Comparison of ENCODE assay signal across 12 cellular contexts in genomic region chr12:51482808-51483532, GRCh38.
DNase-seq lines count a peak whose midpoint lies in the region; TF ChIP-seq lines count a peak whose summit lies in the region.
"Had no signal": no experiment of that assay in that cellular context is flagged by ENCODE, and none has a peak within 500 bp of the region (broad histone marks: within the 10 kb centered on the region; RNA-seq: fewer than 3 reads in every experiment).

No MANE protein-coding gene starts in this region.

- no peak overlapping the region for H3K27ac ChIP-seq in SU-DHL-6 (ENCODE audit: low read depth, low read length)

- no peak overlapping the region for H2AFZ ChIP-seq in SU-DHL-6 (ENCODE audit: low read depth, low read length, severe bottlenecking)

- H3K9ac ChIP-seq in SU-DHL-6 (ENCODE audit: low read length) (no peak overlapping the region), adipocyte (ENCODE audit: low read length) (no peak overlapping the region)

- H3K27me3 ChIP-seq in SU-DHL-6 (ENCODE audit: low read length) (no peaks in the 10 kb centered on the region), adipocyte (replicated peaks; ENCODE audit: control insufficient read depth, insufficient read depth, low read length) (no peaks in the 10 kb centered on the region)

- no peak overlapping the region for H3K4me3 ChIP-seq in SU-DHL-6 (ENCODE audit: insufficient read depth, low read length, poor library complexity, severe bottlenecking)
- H3K4me3 ChIP-seq in adipocyte (ENCODE audit: low read length): no peak overlapping the region

- peak overlapping the region; percentile 15 for H3K4me2 ChIP-seq in SU-DHL-6 (ENCODE audit: low read depth, low read length, poor library complexity, severe bottlenecking)

- H3K9me3 ChIP-seq in SU-DHL-6 (ENCODE audit: insufficient read depth, low read length) (no peaks in the 10 kb centered on the region), adipocyte (ENCODE audit: control insufficient read depth, low read length) (no peaks in the 10 kb centered on the region)

- H3K79me2 ChIP-seq in SU-DHL-6 (ENCODE audit: insufficient read depth, low read length): no peaks in the 10 kb centered on the region

- H3K4me1 ChIP-seq in adipocyte (ENCODE audit: control insufficient read depth, insufficient read depth, low read length): no peaks in the 10 kb centered on the region

- H3K36me3 ChIP-seq in SU-DHL-6 (ENCODE audit: low read length) (no peaks in the 10 kb centered on the region), adipocyte (ENCODE audit: control insufficient read depth, insufficient read depth, low read length, severe bottlenecking) (no peaks in the 10 kb centered on the region)

- H3F3A ChIP-seq in SU-DHL-6 (ENCODE audit: insufficient read depth): no peaks in the 10 kb centered on the region

- no peaks in the 10 kb centered on the region for H4K20me1 ChIP-seq in SU-DHL-6 (ENCODE audit: low read depth, low read length)

- peak; percentile 2 for DNase-seq in ELR (ENCODE audit: low read depth)
- DNase-seq in adipocyte (ENCODE audit: low read depth): peak; percentile 3
- peak; percentile 7 to 18 for DNase-seq in stimulated activated CD4-positive, alpha-beta T cell treated with anti-CD3 and anti-CD28 coated beads, Interleukin-1b, Interleukin-23, amount 100 ng/mL, for 4 hours (ENCODE audit: low read depth in 2 of 2)
- no peak for DNase-seq in OCI-M2 (lab: John Stamatoyannopoulos, UW; ENCODE audit: unreplicated experiment)
- no peak for DNase-seq in SKM-1 treated with dmso at 0.1 percent for 144 hours (lab: John Stamatoyannopoulos, UW; ENCODE audit: unreplicated experiment)
- DNase-seq in activated effector memory CD4-positive, alpha-beta T cell treated with anti-CD3 and anti-CD28 coated beads, Interleukin-2, amount 50 U/mL, for 16 hours: no peak
- DNase-seq in DMS53 (lab: John Stamatoyannopoulos, UW): no peak
- DNase-seq: foreskin melanocyte, KBM-7, NCI-H526 treated with DMSO at 0.1 percent for 48 hours, T-helper 9 cell had no signal

- H3K9me2 ChIP-seq in SU-DHL-6 (replicated peaks; ENCODE audit: insufficient read depth, low read length): no peaks in the 10 kb centered on the region

- TF ChIP-seq CTCF in SU-DHL-6 (IDR thresholded peaks at IDR 0.05; ENCODE audit: insufficient read depth, low read length, poor library complexity, severe bottlenecking): no peak

Comparison
In these comparisons a context has a peak if more than half of its experiments do, and no peak if none do; other contexts are left out.
1. DNase-seq: peak in ELR (single experiment), adipocyte (single experiment) and stimulated activated CD4-positive, alpha-beta T cell treated with anti-CD3 and anti-CD28 coated beads, Interleukin-1b, Interleukin-23, amount 100 ng/mL, for 4 hours (2 of 2); none in OCI-M2 (single experiment), SKM-1 treated with dmso at 0.1 percent for 144 hours (single experiment), activated effector memory CD4-positive, alpha-beta T cell treated with anti-CD3 and anti-CD28 coated beads, Interleukin-2, amount 50 U/mL, for 16 hours (single experiment) and DMS53 (single experiment).